Comparison of ENCODE assay signal across 8 cellular contexts in genomic region chr2:11129598-11130449, GRCh38. TPM values are rescaled to one million over a fixed set of nuclear protein-coding genes. Genes with fewer than 3 reads are reported as not detected.
DNase-seq lines count a peak whose midpoint lies in the region; ATAC-seq and TF ChIP-seq lines count a peak whose summit lies in the region.

No MANE protein-coding gene starts in this region.

- peaks cover 8 to 16% (median 11%) of the 10 kb centered on the region in 3 donors for H3K4me1 Mint-ChIP-seq in IgD-negative memory B cell

- TF ChIP-seq CTCF in C4-2B (conservative IDR thresholded peaks at IDR 0.05) (peak; percentile 60), GM20000 (IDR thresholded peaks at IDR 0.05; ENCODE audit: extremely low read depth, missing control alignments) (peak; percentile 9), right lobe of liver (IDR thresholded peaks at IDR 0.05) (peak; percentile 28 to 37 (median 32))

- in situ Hi-C loops in T47D (cut with HindIII; ENCODE audit: low pct_unique_long_range_greater_than_20kb, low sequenced_read_pairs), result no loop called here

- ATAC-seq in right lobe of liver (peak; percentile 56 to 79 (median 72)), GM18519 (IDR thresholded peaks at IDR 0.05; ENCODE audit: low FRiP score, unreplicated experiment) (no peak)

- no peaks in the 10 kb centered on the region for H3K36me3 Mint-ChIP-seq in IgD-negative memory B cell

- peak overlapping the region; percentile 44 to 67 (median 57) for H3K27ac Mint-ChIP-seq in IgD-negative memory B cell

- DNase-seq in GM20000 (ENCODE audit: low spot score) (peak; percentile 74), UCSD-AML1 (lab: John Stamatoyannopoulos, UW; ENCODE audit: unreplicated experiment) (peak; percentile 80), T47D (ENCODE audit: low read depth in 1 of 2, low spot score in 1 of 2) (peak; percentile 43 to 85), right lobe of liver (peak; percentile 65 to 76 (median 72))
- peak; percentile 27 to 65 (median 58) for DNase-seq in stimulated activated CD4-positive, alpha-beta T cell treated with anti-CD3 and anti-CD28 coated beads, TNF-alpha, amount 100 ng/mL, for 48 hours (ENCODE audit: low read depth in 3 of 3)

- no peak overlapping the region for H3K27ac ChIP-seq in C4-2B
- peak overlapping the region in 1 of 3 donors; percentile 12 for H3K27ac ChIP-seq in right lobe of liver

- peaks cover 0 to 25% (median 3%) of the 10 kb centered on the region in 4 donors for H3K4me1 ChIP-seq in right lobe of liver

- no peak for TF ChIP-seq POLR2A in right lobe of liver (IDR thresholded peaks at IDR 0.05)

- intact Hi-C loops in right lobe of liver (cut with DNase I), result loop anchor here in 1 of 2 donors (10.0 kb wide), 1 partner anchor 85 kb away; no protein-coding TSS in a partner anchor

- no peaks in the 10 kb centered on the region for H3K9me3 ChIP-seq in right lobe of liver

- no peaks in the 10 kb centered on the region for H3K9me3 Mint-ChIP-seq in IgD-negative memory B cell

- H3K4me3 Mint-ChIP-seq in IgD-negative memory B cell, result peak overlapping the region; percentile 79 to 89 (median 84)

- H3K36me3 ChIP-seq in right lobe of liver, result no peaks in the 10 kb centered on the region

- WGBS in right lobe of liver (ENCODE audit: insufficient coverage, low coverage, low lambda C conversion rate, missing lambda C conversion rate), result 10% methylated on average over 10 of the region's 46 CpGs

- H3K4me3 ChIP-seq in right lobe of liver, result peak overlapping the region; percentile 13 to 51 (median 45)

- H3K27me3 Mint-ChIP-seq in IgD-negative memory B cell, result peaks cover 2% of the 10 kb centered on the region

- no peaks in the 10 kb centered on the region for H3K27me3 ChIP-seq in right lobe of liver

RNA-seq across cellular contexts. Expression of gene SLC66A3, which starts 25.4 kb away (rescaled TPM):
- 48.6 TPM for polyA plus RNA-seq in IgD-negative memory B cell
- total RNA-seq in right lobe of liver, result 10 to 100 TPM in 2 of 6 experiments, 1 to 10 TPM in 4; 4.9 to 16.1 (median 8.8) TPM

Comparison
In these comparisons a context has a peak if more than half of its experiments do, and no peak if none do; other contexts are left out.
1. CTCF ChIP-seq: peak in every context shown above with its lines; median percentile 60 in C4-2B; 32 in right lobe of liver; 9 in GM20000.